8 cellular contexts compared by ENCODE assay signal in the genomic region with DNA sequence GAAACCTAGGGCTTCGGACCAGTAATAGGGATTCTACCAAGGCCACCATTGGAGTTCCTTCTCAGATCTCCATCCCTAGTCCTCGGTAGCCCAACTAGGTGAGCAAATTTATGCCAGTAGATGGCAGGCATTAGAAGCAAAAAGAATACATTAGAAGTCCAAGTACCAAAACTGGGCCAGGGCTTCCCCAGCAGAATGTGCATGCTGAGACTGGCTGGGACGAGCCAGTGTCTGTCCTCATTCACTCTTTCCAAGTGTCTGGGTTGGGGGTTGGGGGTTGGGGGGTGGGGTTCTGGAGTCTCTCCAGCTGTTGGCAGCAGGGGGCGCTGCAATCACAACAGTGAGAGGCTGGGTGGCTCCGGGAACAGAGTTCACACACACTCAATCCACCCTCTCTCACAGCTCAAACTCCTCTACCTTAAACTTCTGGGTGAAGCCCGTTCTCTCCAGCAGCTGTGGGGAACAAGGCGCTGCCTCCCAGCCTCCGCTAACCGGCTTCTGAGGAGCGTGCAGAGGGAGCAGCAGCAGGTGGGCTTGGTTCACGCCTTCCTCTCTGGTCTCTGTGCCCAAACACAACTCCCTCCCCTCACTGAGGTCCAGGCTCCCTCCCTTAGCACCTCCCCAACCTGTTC. TPM values are rescaled to one million over a fixed set of nuclear protein-coding genes. Genes with fewer than 3 reads are reported as not detected.
DNase-seq lines count a peak whose midpoint lies in the region; ATAC-seq and TF ChIP-seq lines count a peak whose summit lies in the region.

No MANE protein-coding gene starts in this region.

- H3K27ac Mint-ChIP-seq in progenitor cell of endocrine pancreas, result no peak overlapping the region

- TF ChIP-seq CTCF in fibroblast of the aortic adventitia (IDR thresholded peaks at IDR 0.05; ENCODE audit: insufficient read depth, low read length), result peak; percentile 50
- TF ChIP-seq CTCF in progenitor cell of endocrine pancreas (IDR thresholded peaks at IDR 0.05; ENCODE audit: unreplicated experiment), result peak; percentile 69

- ATAC-seq in HG03439 (IDR thresholded peaks at IDR 0.05; ENCODE audit: unreplicated experiment), result no peak
- no peak for ATAC-seq in GM21360 (IDR thresholded peaks at IDR 0.05; ENCODE audit: unreplicated experiment)

- peaks cover 4% of the 10 kb centered on the region for H3K4me1 Mint-ChIP-seq in progenitor cell of endocrine pancreas (ENCODE audit: low read depth)

- no peaks in the 10 kb centered on the region for H3K36me3 Mint-ChIP-seq in progenitor cell of endocrine pancreas (ENCODE audit: insufficient read depth)

- DNase-seq in activated CD4-positive, alpha-beta T cell treated with anti-CD3 and anti-CD28 coated beads for 24 hours (ENCODE audit: low read depth in 2 of 2), result peak; percentile 37 to 64
- DNase-seq in activated CD4-positive, alpha-beta T cell treated with anti-CD3 and anti-CD28 coated beads for 1 hour, result no peak
- DNase-seq in NCI-H510A treated with DMSO at 0.1 percent for 48 hours (lab: John Stamatoyannopoulos, UW) (peak; percentile 30), activated T-cell treated with anti-CD3 and anti-CD28 coated beads for 1 hour (ENCODE audit: low read depth) (peak; percentile 26), fibroblast of the aortic adventitia (ENCODE audit: low read depth) (peak; percentile 65), progenitor cell of endocrine pancreas (ENCODE audit: low spot score, unreplicated experiment) (peak; percentile 44)

- no peaks in the 10 kb centered on the region for H3K9me3 Mint-ChIP-seq in progenitor cell of endocrine pancreas (ENCODE audit: low read depth)

- H3K4me3 Mint-ChIP-seq in progenitor cell of endocrine pancreas (ENCODE audit: low read depth), result no peak overlapping the region

- peaks cover 28% of the 10 kb centered on the region for H3K27me3 Mint-ChIP-seq in progenitor cell of endocrine pancreas

- no peak overlapping the region for H3K4me3 ChIP-seq in fibroblast of the aortic adventitia (ENCODE audit: low read depth, low read length)

RNA-seq across cellular contexts. Expression of a gene that starts 57.5 kb away (rescaled TPM):
- total RNA-seq in fibroblast of the aortic adventitia (ENCODE audit: low replicate concordance), result 0.36 TPM in 1 of 2 replicates, not detected in the other
- not detected in 2 replicates for total RNA-seq in progenitor cell of endocrine pancreas

RNA-seq across cellular contexts. Expression of a gene that starts 59.9 kb away (rescaled TPM):
- total RNA-seq in fibroblast of the aortic adventitia (ENCODE audit: low replicate concordance) (not detected in 2 replicates), progenitor cell of endocrine pancreas (not detected in 2 replicates)
